Comparison of ENCODE assay signal across 15 cellular contexts in genomic region chr3:194658477-194659242, GRCh38. TPM values are rescaled to one million over a fixed set of nuclear protein-coding genes. Genes with fewer than 3 reads are reported as not detected.
DNase-seq lines count a peak whose midpoint lies in the region; ATAC-seq and TF ChIP-seq lines count a peak whose summit lies in the region.
"Had no signal": no experiment of that assay in that cellular context is flagged by ENCODE, and none has a peak within 500 bp of the region (broad histone marks: within the 10 kb centered on the region; RNA-seq: fewer than 3 reads in every experiment).

No MANE protein-coding gene starts in this region.

- H3K27ac ChIP-seq in spleen (peak overlapping the region in 6 of 8 donors; percentile 3 to 72 (median 54)), breast epithelium (no peak overlapping the region)
- no peak overlapping the region for H3K27ac ChIP-seq in CD4-positive, alpha-beta T cell (ENCODE audit: low read depth, low read length)
- H3K27ac ChIP-seq: C4-2B had no signal

- peak overlapping the region; percentile 39 for H3K4me3 ChIP-seq in Loucy (ENCODE audit: low read length, poor library complexity, severe bottlenecking)
- H3K4me3 ChIP-seq in spleen: no peak overlapping the region
- no peak overlapping the region for H3K4me3 ChIP-seq in breast epithelium
- H3K4me3 ChIP-seq: K562 had no signal

- DNase-seq in activated T-cell treated with anti-CD3 and anti-CD28 coated beads, Interleukin-2, amount 50 U/mL, for 72 hours: no peak
- no peak for DNase-seq in activated T-cell treated with anti-CD3 and anti-CD28 coated beads, Interleukin-2, amount 50 U/mL, for 4 hours
- no peak for DNase-seq in endothelial cell (ENCODE audit: low spot score)
- DNase-seq in spleen: no peak
- no peak for DNase-seq in CD4-positive, alpha-beta T cell
- DNase-seq in breast epithelium (ENCODE audit: low spot score in 2 of 2): no peak
- no peak for DNase-seq in G401 (ENCODE audit: low spot score)
- DNase-seq: NCI-H1436 treated with DMSO at 0.1 percent for 48 hours; NCI-H2029 treated with DMSO at 0.1 percent for 48 hours; NCI-H2171 treated with DMSO at 0.1 percent for 48 hours; NCI-H446 treated with DMSO at 0.1 percent for 48 hours; NK-92 treated with Interleukin-12 subunit alpha and Interleukin-12 subunit beta, amount 100 ng/mL, for 24 hours had no signal

- H3K27me3 Mint-ChIP-seq in activated T-cell treated with anti-CD3 and anti-CD28 coated beads, Interleukin-2, amount 50 U/mL, for 72 hours (ENCODE audit: low read depth): no peaks in the 10 kb centered on the region
- H3K27me3 Mint-ChIP-seq in activated T-cell treated with anti-CD3 and anti-CD28 coated beads, Interleukin-2, amount 50 U/mL, for 4 hours (ENCODE audit: low read depth): no peaks in the 10 kb centered on the region
- H3K27me3 Mint-ChIP-seq in endothelial cell (ENCODE audit: unreplicated experiment): no peaks in the 10 kb centered on the region
- H3K27me3 Mint-ChIP-seq in CD4-positive, alpha-beta T cell: no peaks in the 10 kb centered on the region

- H3F3A ChIP-seq in Loucy (ENCODE audit: low read depth): no peaks in the 10 kb centered on the region; the same call in 1 of the 2 replicates

- H3K9me3 ChIP-seq in Loucy (ENCODE audit: insufficient read depth, low read depth, low read length): no peaks in the 10 kb centered on the region
- H3K9me3 ChIP-seq in spleen: no peaks in the 10 kb centered on the region
- H3K9me3 ChIP-seq in CD4-positive, alpha-beta T cell (ENCODE audit: control insufficient read depth, low read length): no peaks in the 10 kb centered on the region
- H3K9me3 ChIP-seq in breast epithelium: no peaks in the 10 kb centered on the region

- no peaks in the 10 kb centered on the region for H3K9me2 ChIP-seq in Loucy (replicated peaks; ENCODE audit: low read depth, low read length)

- WGBS in spleen, 5 donors: 68 to 74% (median 72%) methylated on average over 5 of the region's 5 CpGs

- peak overlapping the region; percentile 51 for H3K4me2 ChIP-seq in Loucy (ENCODE audit: low read depth, low read length, poor library complexity, severe bottlenecking)

- peaks cover 39% of the 10 kb centered on the region for H3K36me3 ChIP-seq in Loucy (ENCODE audit: insufficient read depth, low read length)
- peaks cover 0 to 84% (median 37%) of the 10 kb centered on the region in 6 donors for H3K36me3 ChIP-seq in spleen
- peaks cover 4% of the 10 kb centered on the region for H3K36me3 ChIP-seq in breast epithelium

- CTCF ChIA-PET in CD4-positive, alpha-beta T cell (lab: Charles Lee): no interaction called here

- H3K27me3 ChIP-seq in Loucy (ENCODE audit: insufficient read depth, low read length, poor library complexity, severe bottlenecking) (no peaks in the 10 kb centered on the region), spleen (replicated peaks in 1 of 7) (no peaks in the 10 kb centered on the region), breast epithelium (no peaks in the 10 kb centered on the region)
- no peaks in the 10 kb centered on the region for H3K27me3 ChIP-seq in CD4-positive, alpha-beta T cell (ENCODE audit: control insufficient read depth, insufficient read depth, low read length)

- no peak overlapping the region for H2AFZ ChIP-seq in Loucy (ENCODE audit: low read length)

- H3K4me1 ChIP-seq in Loucy (ENCODE audit: insufficient read depth, low read length, poor library complexity, severe bottlenecking) (peaks cover 59% of the 10 kb centered on the region), spleen (peaks cover 0 to 52% (median 29%) of the 10 kb centered on the region in 6 donors), breast epithelium (no peaks in the 10 kb centered on the region)

- no peak overlapping the region for H3K4me3 Mint-ChIP-seq in activated T-cell treated with anti-CD3 and anti-CD28 coated beads, Interleukin-2, amount 50 U/mL, for 72 hours
- H3K4me3 Mint-ChIP-seq in activated T-cell treated with anti-CD3 and anti-CD28 coated beads, Interleukin-2, amount 50 U/mL, for 4 hours: no peak overlapping the region
- H3K4me3 Mint-ChIP-seq in endothelial cell (ENCODE audit: unreplicated experiment): no peak overlapping the region
- no peak overlapping the region for H3K4me3 Mint-ChIP-seq in CD4-positive, alpha-beta T cell

- peaks cover 9 to 37% of the 10 kb centered on the region in 2 donors for H3K36me3 Mint-ChIP-seq in activated T-cell treated with anti-CD3 and anti-CD28 coated beads, Interleukin-2, amount 50 U/mL, for 72 hours (ENCODE audit: insufficient read depth in 2 of 2)
- peaks cover 50% of the 10 kb centered on the region for H3K36me3 Mint-ChIP-seq in activated T-cell treated with anti-CD3 and anti-CD28 coated beads, Interleukin-2, amount 50 U/mL, for 4 hours (ENCODE audit: insufficient read depth)
- H3K36me3 Mint-ChIP-seq in endothelial cell (ENCODE audit: low read depth, unreplicated experiment): peaks cover 14% of the 10 kb centered on the region
- peaks cover 86% of the 10 kb centered on the region for H3K36me3 Mint-ChIP-seq in CD4-positive, alpha-beta T cell (ENCODE audit: low read depth)

- H3K79me2 ChIP-seq in Loucy (ENCODE audit: insufficient read depth, low read length): peaks cover 44% of the 10 kb centered on the region; the same call in 1 of the 2 replicates

- ATAC-seq in activated T-cell treated with anti-CD3 and anti-CD28 coated beads, Interleukin-2, amount 50 U/mL, for 72 hours (replicated peaks in 1 of 2): no peak
- ATAC-seq in activated T-cell treated with anti-CD3 and anti-CD28 coated beads, Interleukin-2, amount 50 U/mL, for 4 hours: no peak
- no peak for ATAC-seq in CD4-positive, alpha-beta T cell (ENCODE audit: poor library complexity)
- ATAC-seq: K562 had no signal

- POLR2A ChIA-PET in CD4-positive, alpha-beta T cell (lab: Charles Lee): interaction anchor here (1.4 kb wide), 1 partner anchor 14 kb away, joined by 3 read pairs; the partner anchor contains the start of gene LSG1

- TF ChIP-seq POLR2A in spleen (IDR thresholded peaks at IDR 0.05) (no peak), breast epithelium (IDR thresholded peaks at IDR 0.05) (no peak)

- in situ Hi-C loops in G401 (cut with HindIII; ENCODE audit: low sequenced_read_pairs): no loop called here

- no peak for TF ChIP-seq CTCF in Loucy (conservative IDR thresholded peaks at IDR 0.05; ENCODE audit: low read length)
- no peak for TF ChIP-seq CTCF in endothelial cell (IDR thresholded peaks at IDR 0.05; ENCODE audit: unreplicated experiment)
- TF ChIP-seq CTCF in spleen (IDR thresholded peaks at IDR 0.05 in 8 of 11, conservative IDR thresholded peaks at IDR 0.05 in 3 of 11): no peak
- TF ChIP-seq CTCF in CD4-positive, alpha-beta T cell (IDR thresholded peaks at IDR 0.05): no peak
- TF ChIP-seq CTCF in breast epithelium (IDR thresholded peaks at IDR 0.05): no peak

- H3K4me1 Mint-ChIP-seq in activated T-cell treated with anti-CD3 and anti-CD28 coated beads, Interleukin-2, amount 50 U/mL, for 72 hours (ENCODE audit: low read depth): peaks cover 31% of the 10 kb centered on the region
- H3K4me1 Mint-ChIP-seq in activated T-cell treated with anti-CD3 and anti-CD28 coated beads, Interleukin-2, amount 50 U/mL, for 4 hours (ENCODE audit: low read depth): peaks cover 25% of the 10 kb centered on the region
- peaks cover 42% of the 10 kb centered on the region for H3K4me1 Mint-ChIP-seq in endothelial cell (ENCODE audit: unreplicated experiment)
- peaks cover 32% of the 10 kb centered on the region for H3K4me1 Mint-ChIP-seq in CD4-positive, alpha-beta T cell (ENCODE audit: low read depth)

- no peaks in the 10 kb centered on the region for H3K9me3 Mint-ChIP-seq in activated T-cell treated with anti-CD3 and anti-CD28 coated beads, Interleukin-2, amount 50 U/mL, for 72 hours
- no peaks in the 10 kb centered on the region for H3K9me3 Mint-ChIP-seq in activated T-cell treated with anti-CD3 and anti-CD28 coated beads, Interleukin-2, amount 50 U/mL, for 4 hours
- H3K9me3 Mint-ChIP-seq in endothelial cell (ENCODE audit: unreplicated experiment): no peaks in the 10 kb centered on the region
- no peaks in the 10 kb centered on the region for H3K9me3 Mint-ChIP-seq in CD4-positive, alpha-beta T cell

- H4K20me1 ChIP-seq in Loucy (ENCODE audit: insufficient read depth, low read length, poor library complexity, severe bottlenecking): no peaks in the 10 kb centered on the region

- intact Hi-C loops in spleen (cut with DNase I; ENCODE audit: low total_unique reads) (no loop called here), breast epithelium (cut with DNase I; ENCODE audit: low total_unique reads) (no loop called here)
- intact Hi-C loops in CD4-positive, alpha-beta T cell (cut with DNase I, micrococcal nuclease): no loop called here

- peak overlapping the region; percentile 42 for H3K27ac Mint-ChIP-seq in activated T-cell treated with anti-CD3 and anti-CD28 coated beads, Interleukin-2, amount 50 U/mL, for 72 hours
- H3K27ac Mint-ChIP-seq in endothelial cell (ENCODE audit: unreplicated experiment): peak overlapping the region; percentile 89
- no peak overlapping the region for H3K27ac Mint-ChIP-seq in CD4-positive, alpha-beta T cell

- peak overlapping the region; percentile 51 for H3K9ac ChIP-seq in Loucy (ENCODE audit: low read depth, low read length, poor library complexity, severe bottlenecking)

RNA-seq across cellular contexts. Expression of gene LSG1, which starts 13.3 kb away (rescaled TPM):
- total RNA-seq in activated T-cell treated with anti-CD3 and anti-CD28 coated beads, Interleukin-2, amount 50 U/mL, for 72 hours: 10 to 100 TPM; 38.3 to 43.4 TPM
- 10 to 100 TPM; 68.4 to 82.0 (median 70.3) TPM for total RNA-seq in activated T-cell treated with anti-CD3 and anti-CD28 coated beads, Interleukin-2, amount 50 U/mL, for 4 hours
- total RNA-seq in endothelial cell (ENCODE audit: unreplicated experiment) (35.8 TPM), spleen (10 to 100 TPM; 33.1 to 58.0 (median 44.1) TPM), breast epithelium (10 to 100 TPM; 34.9 to 62.3 (median 57.0) TPM)
- 10 to 100 TPM; 10.8 to 26.3 (median 15.6) TPM for polyA plus RNA-seq in spleen
- total RNA-seq in CD4-positive, alpha-beta T cell: 10 to 100 TPM; 37.9 to 44.6 TPM
- total RNA-seq in G401 (2014; rRNA removed; shearing (Covaris generic)): 38.4 and 39.1 TPM in 2 replicates

RNA-seq across cellular contexts. Expression of gene TMEM44, which starts 25.4 kb away (rescaled TPM):
- 10 to 100 TPM; 11.9 to 19.6 TPM for total RNA-seq in activated T-cell treated with anti-CD3 and anti-CD28 coated beads, Interleukin-2, amount 50 U/mL, for 72 hours
- total RNA-seq in activated T-cell treated with anti-CD3 and anti-CD28 coated beads, Interleukin-2, amount 50 U/mL, for 4 hours: 1 to 10 TPM; 1.1 to 2.4 (median 2.0) TPM
- total RNA-seq in endothelial cell (ENCODE audit: unreplicated experiment) (51.1 TPM), spleen (10 to 100 TPM; 11.5 to 30.3 (median 21.7) TPM), breast epithelium (10 to 100 TPM in 1 of 3 donors, 1 to 10 TPM in 2; 9.4 to 12.8 (median 9.6) TPM)
- 10 to 100 TPM in 2 of 3 donors, 1 to 10 TPM in 1; 5.5 to 23.3 (median 22.4) TPM for polyA plus RNA-seq in spleen
- 1 to 10 TPM in 1 of 2 experiments, under 1 TPM in 1; 0.98 to 1.1 TPM for total RNA-seq in CD4-positive, alpha-beta T cell
- total RNA-seq in G401 (2014; rRNA removed; shearing (Covaris generic)): 6.5 and 7.3 TPM in 2 replicates

RNA-seq across cellular contexts. Expression of gene FAM43A, which starts 27.0 kb away (rescaled TPM):
- 10 to 100 TPM in 1 of 2 donors, 1 to 10 TPM in 1; 5.4 to 13.4 TPM for total RNA-seq in activated T-cell treated with anti-CD3 and anti-CD28 coated beads, Interleukin-2, amount 50 U/mL, for 72 hours
- 10 to 100 TPM in 2 of 3 donors, 1 to 10 TPM in 1; 9.9 to 27.8 (median 19.8) TPM for total RNA-seq in activated T-cell treated with anti-CD3 and anti-CD28 coated beads, Interleukin-2, amount 50 U/mL, for 4 hours
- total RNA-seq in endothelial cell (ENCODE audit: unreplicated experiment) (33.5 TPM), spleen (100 to 1,000 TPM in 1 of 7 donors, 10 to 100 TPM in 6; 51.8 to 102 (median 74.0) TPM), breast epithelium (10 to 100 TPM; 10.1 to 16.7 (median 15.5) TPM)
- polyA plus RNA-seq in spleen: 10 to 100 TPM; 16.9 to 62.8 (median 18.6) TPM
- total RNA-seq in CD4-positive, alpha-beta T cell: 1 to 10 TPM; 2.4 to 2.6 TPM
- total RNA-seq in G401 (2014; rRNA removed; shearing (Covaris generic)): 9.6 and 13.2 TPM in 2 replicates

Comparison
In these comparisons a context has a peak if more than half of its experiments do, and no peak if none do; other contexts are left out.
1. H3K27ac ChIP-seq: peak in spleen (6 of 8); none in CD4-positive, alpha-beta T cell (single experiment) and breast epithelium (0 of 2).